Comparison of ENCODE assay signal across 17 cellular contexts in the genomic region with DNA sequence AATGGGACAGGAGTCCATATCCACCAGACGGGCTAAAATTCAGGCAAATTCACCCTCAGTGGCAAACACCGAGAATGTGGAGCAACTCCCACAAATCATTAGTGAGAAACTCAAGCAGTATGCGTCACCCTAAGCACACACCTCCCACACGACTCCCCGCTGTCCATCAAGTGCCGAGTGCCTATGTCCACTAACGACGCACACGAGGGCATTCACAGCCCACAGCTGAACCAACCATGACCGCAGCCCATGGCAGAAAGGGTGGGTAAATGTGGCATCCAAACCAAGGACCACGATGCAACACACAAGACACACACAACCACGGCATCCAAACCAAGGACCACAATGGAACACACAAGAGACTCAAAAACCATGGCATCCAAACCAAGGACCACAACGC. TPM values are rescaled to one million over a fixed set of nuclear protein-coding genes. Genes with fewer than 3 reads are reported as not detected.
DNase-seq lines count a peak whose midpoint lies in the region; ATAC-seq, FAIRE-seq and TF ChIP-seq lines count a peak whose summit lies in the region.
"Had no signal": no experiment of that assay in that cellular context is flagged by ENCODE, and none has a peak within 500 bp of the region (broad histone marks: within the 10 kb centered on the region; RNA-seq: fewer than 3 reads in every experiment).

No MANE protein-coding gene starts in this region.

- H3K4me3 ChIP-seq in A673 (ENCODE audit: low read depth, low read length, poor library complexity, severe bottlenecking) (no peak overlapping the region), Panc1 (ENCODE audit: low read depth in 2 of 2, low read length in 2 of 2) (no peak overlapping the region), endothelial cell of umbilical vein (replicated peaks in 1 of 3; ENCODE audit: insufficient read depth in 1 of 3, low read depth in 1 of 3, low read length in 3 of 3) (no peak overlapping the region), kidney (ENCODE audit: low read length in 2 of 2) (no peak overlapping the region)
- H3K4me3 ChIP-seq: A549, BLaER1, HAP-1 had no signal

- H3K9ac ChIP-seq in endothelial cell of umbilical vein (replicated peaks; ENCODE audit: extremely low read depth, insufficient read depth, low read length): no peak overlapping the region
- H3K9ac ChIP-seq in kidney (ENCODE audit: low read length in 2 of 2): no peak overlapping the region
- H3K9ac ChIP-seq: BLaER1 had no signal

- no peak for FAIRE-seq in endothelial cell of umbilical vein (lab: Jason Lieb, UNC)
- no peak for FAIRE-seq in kidney (lab: Jason Lieb, UNC)
- FAIRE-seq: A549 had no signal

- H3K9me1 ChIP-seq in endothelial cell of umbilical vein (replicated peaks; ENCODE audit: control insufficient read depth, extremely low read depth, insufficient read depth, low read length): no peaks in the 10 kb centered on the region

- H3K4me2 ChIP-seq in endothelial cell of umbilical vein (ENCODE audit: insufficient read depth, low read length): no peak overlapping the region
- H3K4me2 ChIP-seq: A549, BLaER1 had no signal

- ATAC-seq in Panc1: no peak
- ATAC-seq: A549 had no signal

- no peaks in the 10 kb centered on the region for H3K4me1 ChIP-seq in A673 (ENCODE audit: insufficient read depth, low read length, poor library complexity, severe bottlenecking)
- H3K4me1 ChIP-seq in Panc1 (ENCODE audit: control insufficient read depth, insufficient read depth, low read length): no peaks in the 10 kb centered on the region
- H3K4me1 ChIP-seq in endothelial cell of umbilical vein (ENCODE audit: control insufficient read depth, extremely low read depth, insufficient read depth, low read length): no peaks in the 10 kb centered on the region
- no peaks in the 10 kb centered on the region for H3K4me1 ChIP-seq in kidney (ENCODE audit: control insufficient read depth in 1 of 2, insufficient read depth in 1 of 2, low read depth in 1 of 2, low read length in 2 of 2)
- H3K4me1 ChIP-seq: A549, BLaER1, HAP-1 had no signal

- dilution Hi-C loops in endothelial cell of umbilical vein (cut with MboI; ENCODE audit: extremely low pct_ligation_motif_present, low sequenced_read_pairs): no loop called here

- no peak overlapping the region for H3K27ac ChIP-seq in A673 (ENCODE audit: low read depth, low read length, poor library complexity, severe bottlenecking)
- H3K27ac ChIP-seq in Panc1 (ENCODE audit: low read length): no peak overlapping the region
- no peak overlapping the region for H3K27ac ChIP-seq in endothelial cell of umbilical vein (ENCODE audit: insufficient read depth, low read depth, low read length)
- no peak overlapping the region for H3K27ac ChIP-seq in kidney (ENCODE audit: low read depth in 2 of 2, low read length in 2 of 2)
- H3K27ac ChIP-seq: 22Rv1, A549, BLaER1 had no signal

- BruUV-seq in A673 (replicated peaks; lab: Mats Ljungman, UMichigan): TSS peak; percentile 23
- TSS peak; percentile 58 for BruUV-seq in Panc1 (replicated peaks; lab: Mats Ljungman, UMichigan)
- TSS peak; percentile 21 for BruUV-seq in endothelial cell of umbilical vein (replicated peaks; lab: Mats Ljungman, UMichigan)

- H2AFZ ChIP-seq in endothelial cell of umbilical vein (ENCODE audit: low read depth, low read length): no peak overlapping the region

- peaks cover 48% of the 10 kb centered on the region for H3K79me2 ChIP-seq in endothelial cell of umbilical vein (ENCODE audit: control insufficient read depth, insufficient read depth, low read length)

- TF ChIP-seq CTCF in A673 (conservative IDR thresholded peaks at IDR 0.05; ENCODE audit: low read depth, low read length): no peak
- TF ChIP-seq CTCF in Panc1 (IDR thresholded peaks at IDR 0.05): no peak
- no peak for TF ChIP-seq CTCF in endothelial cell of umbilical vein (IDR thresholded peaks at IDR 0.05; ENCODE audit: extremely low read depth in 1 of 2, insufficient read depth in 1 of 2, low read depth in 1 of 2, low read length in 2 of 2)
- TF ChIP-seq CTCF in kidney (IDR thresholded peaks at IDR 0.05; ENCODE audit: borderline replicate concordance, extremely low read depth, insufficient read depth): no peak

- POLR2A ChIA-PET in A673 (lab: Charles Lee; ENCODE audit: low non-redundant PET) (no interaction called here), Panc1 (lab: Charles Lee) (no interaction called here), endothelial cell of umbilical vein (lab: Charles Lee) (no interaction called here)

- in situ Hi-C loops in Panc1 (cut with HindIII; ENCODE audit: low pct_unique_long_range_greater_than_20kb, low sequenced_read_pairs): no loop called here

- DNase-seq in A673 (ENCODE audit: low spot score) (no peak), Panc1 (ENCODE audit: low read depth, low spot score) (no peak), endothelial cell of umbilical vein (ENCODE audit: low read depth, low spot score) (no peak), posterior vena cava (ENCODE audit: low spot score) (peak; percentile 45), NCI-H226 (no peak), kidney (no peak)
- no peak for DNase-seq in activated CD8-positive, alpha-beta memory T cell treated with anti-CD3 and anti-CD28 coated beads, Interleukin-2, amount 50 U/mL, for 48 hours
- DNase-seq in activated CD4-positive, alpha-beta T cell treated with anti-CD3 and anti-CD28 coated beads, Interleukin-2, amount 50 U/mL, for 4 hours: no peak
- DNase-seq: CD4-positive, alpha-beta memory T cell; DMS153; DMS79; GDM1 had no signal

- H3K36me3 ChIP-seq in A673 (ENCODE audit: insufficient read depth, low read length, poor library complexity, severe bottlenecking): peaks cover 56% of the 10 kb centered on the region
- no peaks in the 10 kb centered on the region for H3K36me3 ChIP-seq in Panc1 (ENCODE audit: control insufficient read depth, insufficient read depth, low read length)
- peaks cover 10 to 32% of the 10 kb centered on the region in 2 experiments for H3K36me3 ChIP-seq in endothelial cell of umbilical vein (ENCODE audit: control insufficient read depth in 2 of 2, extremely low read depth in 1 of 2, insufficient read depth in 2 of 2, low read length in 2 of 2)
- peaks cover 21 to 35% of the 10 kb centered on the region in 2 donors for H3K36me3 ChIP-seq in kidney (ENCODE audit: control insufficient read depth in 1 of 2, insufficient read depth in 2 of 2, low read length in 2 of 2)

- CTCF ChIA-PET in A673 (lab: Charles Lee) (no interaction called here), Panc1 (lab: Charles Lee) (no interaction called here), endothelial cell of umbilical vein (lab: Charles Lee) (no interaction called here)

- intact Hi-C loops in A673 (cut with micrococcal nuclease; ENCODE audit: unreplicated experiment): no loop called here
- intact Hi-C loops in Panc1 (cut with micrococcal nuclease; ENCODE audit: unreplicated experiment): no loop called here
- intact Hi-C loops in endothelial cell of umbilical vein (cut with micrococcal nuclease): no loop called here
- intact Hi-C loops in posterior vena cava (cut with DNase I): no loop called here
- intact Hi-C loops in kidney (cut with DNase I): no loop called here

- no peaks in the 10 kb centered on the region for H4K20me1 ChIP-seq in endothelial cell of umbilical vein (replicated peaks; ENCODE audit: control insufficient read depth, extremely low read depth, insufficient read depth, low read length)
- H4K20me1 ChIP-seq: BLaER1 had no signal

- no peak for TF ChIP-seq POLR2A in endothelial cell of umbilical vein (IDR thresholded peaks at IDR 0.05; ENCODE audit: low read depth, low read length)

- H3K9me3 ChIP-seq in A673 (ENCODE audit: low read depth, low read length, poor library complexity, severe bottlenecking) (no peaks in the 10 kb centered on the region), Panc1 (ENCODE audit: control insufficient read depth, insufficient read depth, low read depth, low read length) (no peaks in the 10 kb centered on the region), endothelial cell of umbilical vein (replicated peaks; ENCODE audit: control insufficient read depth, insufficient read depth, low read length) (no peaks in the 10 kb centered on the region), kidney (ENCODE audit: control insufficient read depth in 1 of 2, low read length in 2 of 2) (peaks cover 0 to 4% of the 10 kb centered on the region in 2 donors)
- H3K9me3 ChIP-seq: A549 had no signal

- H3K27me3 ChIP-seq in A673 (replicated peaks; ENCODE audit: insufficient read depth, low read depth, low read length, poor library complexity) (no peaks in the 10 kb centered on the region), Panc1 (ENCODE audit: control insufficient read depth, insufficient read depth, low read length) (no peaks in the 10 kb centered on the region), endothelial cell of umbilical vein (ENCODE audit: control insufficient read depth in 2 of 2, insufficient read depth in 2 of 2, low read length in 2 of 2) (no peaks in the 10 kb centered on the region)
- H3K27me3 ChIP-seq: BLaER1 had no signal

RNA-seq across cellular contexts. Expression of gene MIER2, which starts 22.0 kb away (rescaled TPM):
- total RNA-seq in A673 (2021) (44.1 and 47.8 TPM in 2 replicates), Panc1 (2021; ENCODE audit: unreplicated experiment) (32.1 TPM), endothelial cell of umbilical vein (41.7 and 44.9 TPM in 2 replicates), posterior vena cava (10 to 100 TPM; 18.8 to 25.3 TPM), kidney (23.4 TPM)
- 45.4 TPM for polyA plus RNA-seq in Panc1 (2012; ENCODE audit: insufficient read length)
- polyA plus RNA-seq in endothelial cell of umbilical vein (20.3 and 26.8 TPM in 2 replicates), kidney (ENCODE audit: insufficient read depth, low read depth, low replicate concordance) (18.4 TPM)
- polyA plus RNA-seq in endothelial cell of umbilical vein (2011; cell fraction: cytosol; rRNA removed): 17.4 and 20.3 TPM in 2 replicates
- polyA plus RNA-seq in endothelial cell of umbilical vein (2011; cell fraction: nucleus; rRNA removed): 54.6 and 69.8 TPM in 2 replicates
- polyA plus RNA-seq in endothelial cell of umbilical vein (2012): 44.8 and 55.7 TPM in 2 replicates
- polyA minus RNA-seq in endothelial cell of umbilical vein: 70.1 and 74.1 TPM in 2 replicates
- 7.3 TPM for polyA minus RNA-seq in endothelial cell of umbilical vein (2011; cell fraction: cytosol; rRNA and poly(A)+ RNA removed)
- 35.1 and 41.4 TPM in 2 replicates for polyA minus RNA-seq in endothelial cell of umbilical vein (2011; cell fraction: nucleus; rRNA and poly(A)+ RNA removed)

RNA-seq across cellular contexts. Expression of gene PLPP2, which starts 31.4 kb away (rescaled TPM):
- 2.6 and 3.1 TPM in 2 replicates for total RNA-seq in A673 (2021)
- total RNA-seq in Panc1 (2021; ENCODE audit: unreplicated experiment): 67.0 TPM
- polyA plus RNA-seq in Panc1 (2012; ENCODE audit: insufficient read length): 130 TPM
- total RNA-seq in endothelial cell of umbilical vein: 12.0 and 27.9 TPM in 2 replicates
- polyA plus RNA-seq in endothelial cell of umbilical vein: 34.3 and 36.3 TPM in 2 replicates
- 14.9 and 16.5 TPM in 2 replicates for polyA plus RNA-seq in endothelial cell of umbilical vein (2011; cell fraction: cytosol; rRNA removed)
- 14.2 and 15.9 TPM in 2 replicates for polyA plus RNA-seq in endothelial cell of umbilical vein (2011; cell fraction: nucleus; rRNA removed)
- 26.4 and 44.4 TPM in 2 replicates for polyA plus RNA-seq in endothelial cell of umbilical vein (2012)
- 21.9 and 26.1 TPM in 2 replicates for polyA minus RNA-seq in endothelial cell of umbilical vein
- polyA minus RNA-seq in endothelial cell of umbilical vein (2011; cell fraction: cytosol; rRNA and poly(A)+ RNA removed): 40.7 TPM
- polyA minus RNA-seq in endothelial cell of umbilical vein (2011; cell fraction: nucleus; rRNA and poly(A)+ RNA removed): 2.3 and 5.0 TPM in 2 replicates
- total RNA-seq in posterior vena cava: 1 to 10 TPM in 1 of 2 donors, under 1 TPM in 1; 0.83 to 4.5 TPM
- total RNA-seq in kidney: 28.7 TPM
- 5.8 TPM for polyA plus RNA-seq in kidney (ENCODE audit: insufficient read depth, low read depth, low replicate concordance)
- polyA plus RNA-seq: CD14-positive monocyte had no signal
